ENCODE assay signal across 16 cellular contexts in the genomic region with DNA sequence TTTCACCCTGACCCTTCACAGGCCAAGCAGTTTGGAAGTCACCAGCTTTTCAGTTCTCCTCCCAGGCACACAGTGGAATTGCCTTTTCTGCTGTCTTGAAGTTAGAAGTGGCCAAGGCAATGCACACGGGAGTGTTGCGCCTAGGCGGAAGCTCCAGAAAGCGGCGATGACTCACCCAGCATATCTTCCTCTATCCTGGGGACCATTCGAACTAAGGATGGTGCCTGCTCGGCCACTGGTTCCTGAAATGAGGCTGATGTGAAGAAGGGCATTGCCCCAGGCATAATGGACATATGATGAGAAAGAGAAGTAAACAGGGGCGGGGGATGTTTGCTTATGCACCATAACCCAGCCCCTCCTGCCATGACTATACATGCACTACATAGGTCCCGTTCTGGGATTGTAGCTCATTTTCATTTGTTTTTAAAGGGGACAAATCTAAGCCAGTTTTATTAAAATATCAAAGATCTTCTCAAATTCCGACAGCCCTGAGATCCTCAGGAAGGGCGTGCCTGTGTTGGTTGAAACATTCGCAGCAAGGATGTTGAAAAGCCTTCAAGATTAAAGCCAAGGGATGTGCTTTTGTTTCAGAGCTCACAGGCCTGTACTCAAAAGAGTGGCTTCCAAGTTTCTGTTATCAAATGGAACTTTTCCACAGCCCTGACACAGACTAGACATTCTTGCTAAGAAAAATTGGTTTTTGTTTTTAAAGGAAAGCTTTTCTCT.
DNase-seq lines count a peak whose midpoint lies in the region; ATAC-seq and TF ChIP-seq lines count a peak whose summit lies in the region.
"Had no signal": no experiment of that assay in that cellular context is flagged by ENCODE, and none has a peak within 500 bp of the region (broad histone marks: within the 10 kb centered on the region; RNA-seq: fewer than 3 reads in every experiment).

No MANE protein-coding gene starts in this region.

- H3K4me3 ChIP-seq in GM12865 (ENCODE audit: low read depth, low read length) (no peak overlapping the region), foreskin fibroblast (ENCODE audit: low read depth in 1 of 2, low read length in 2 of 2) (no peak overlapping the region)

- TF ChIP-seq CTCF in GM12865 (IDR thresholded peaks at IDR 0.05; ENCODE audit: insufficient read depth, low read depth, low read length, missing control alignments) (no peak), foreskin fibroblast (IDR thresholded peaks at IDR 0.05; ENCODE audit: low read depth, low read length) (no peak)

- DNase-seq in GM12865 (ENCODE audit: low read depth) (peak; percentile 53), SKM-1 treated with dmso at 0.1 percent for 144 hours (lab: John Stamatoyannopoulos, UW; ENCODE audit: unreplicated experiment) (peak; percentile 94), Right ventricle myocardium inferior (ENCODE audit: missing footprints) (peak; percentile 84), pons (ENCODE audit: low spot score) (peak; percentile 80), foreskin fibroblast (no peak), activated gamma-delta T cell treated with Interleukin-2 at 50 U/mL for 16 hours (no peak), epidermal melanocyte (ENCODE audit: insufficient read length, low spot score) (no peak)
- DNase-seq: CD4-positive, CD25-positive, alpha-beta regulatory T cell; erythroblast; H9; immature natural killer cell; NCI-H524; stimulated activated CD4-positive, alpha-beta T cell treated with anti-CD3 and anti-CD28 coated beads, Interleukin-2, amount 100 ng/mL, for 24 hours; stimulated activated naive CD4-positive, alpha-beta T cell treated with Interleukin-2 at 50 U/mL for 16 hours had no signal

- intact Hi-C loops in Right ventricle myocardium inferior (cut with DNase I), result no loop called here

- ATAC-seq in Right ventricle myocardium inferior (peak; percentile 81), HG02970 (IDR thresholded peaks at IDR 0.05; ENCODE audit: low FRiP score, unreplicated experiment) (no peak)
- ATAC-seq: T-cell had no signal

Comparison
In these comparisons a context has a peak if more than half of its experiments do, and no peak if none do; other contexts are left out.
1. DNase-seq: peak in GM12865 (single experiment), SKM-1 treated with dmso at 0.1 percent for 144 hours (single experiment), Right ventricle myocardium inferior (single experiment) and pons (single experiment); none in foreskin fibroblast (0 of 2), activated gamma-delta T cell treated with Interleukin-2 at 50 U/mL for 16 hours (single experiment) and epidermal melanocyte (single experiment).